Comparison of ENCODE assay signal across 13 cellular contexts in the genomic region with DNA sequence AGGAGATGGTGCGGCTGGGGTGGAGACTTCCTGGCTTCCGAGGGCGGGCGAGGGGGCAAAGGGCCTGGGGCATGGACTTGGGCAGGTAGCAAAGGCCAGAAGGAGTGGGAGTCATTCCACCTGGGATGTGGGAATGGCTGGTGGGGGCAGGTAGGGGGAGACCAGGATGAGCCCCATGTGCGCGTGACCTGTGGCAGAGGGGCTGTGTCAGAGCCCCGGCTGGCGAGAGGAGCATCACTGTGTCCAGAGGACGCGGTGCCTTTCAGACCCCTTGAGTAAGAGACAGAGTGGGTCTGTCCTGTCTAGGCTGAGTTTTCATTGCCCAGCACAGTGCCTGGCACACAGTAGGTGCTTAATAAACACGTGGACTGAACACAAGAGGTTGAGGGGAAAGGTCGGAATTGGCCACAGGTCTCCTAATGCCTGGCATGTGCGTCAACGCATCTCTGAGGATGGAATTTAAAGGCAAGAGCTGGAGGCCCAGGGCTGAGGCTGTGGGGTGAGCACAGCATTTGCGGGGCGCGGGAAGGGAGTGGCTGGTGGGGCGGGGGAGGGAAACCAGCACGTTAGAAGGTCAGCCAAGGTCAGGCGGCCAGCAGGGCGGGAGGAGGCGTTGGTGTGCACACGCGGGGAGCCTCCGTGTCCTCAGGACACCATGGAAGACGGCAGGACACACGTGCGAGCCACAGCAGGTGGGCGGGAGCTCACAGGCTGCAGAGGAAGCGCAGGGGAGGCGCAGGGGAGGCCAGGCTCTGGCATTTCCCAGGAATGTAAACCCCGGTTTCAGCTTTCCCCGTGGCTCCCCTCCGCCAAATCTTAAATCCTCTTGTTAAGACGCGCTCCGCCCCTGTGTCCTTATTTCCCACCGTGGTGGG. TPM values are rescaled to one million over a fixed set of nuclear protein-coding genes. Genes with fewer than 3 reads are reported as not detected.
DNase-seq lines count a peak whose midpoint lies in the region; ATAC-seq and TF ChIP-seq lines count a peak whose summit lies in the region.
"Had no signal": no experiment of that assay in that cellular context is flagged by ENCODE, and none has a peak within 500 bp of the region (broad histone marks: within the 10 kb centered on the region; RNA-seq: fewer than 3 reads in every experiment).

No MANE protein-coding gene starts in this region.

- H3K9ac ChIP-seq in BLaER1 treated with 17β-estradiol and CSF1 and Interleukin-3, amounts not matched to agents 10 nM and 100 nM = peak overlapping the region in 3 of 11 experiments; percentile 12 to 25 (median 19); a peak in 2 of 22 replicates

- H3K27me3 Mint-ChIP-seq in endothelial cell (ENCODE audit: unreplicated experiment) (peaks cover 6% of the 10 kb centered on the region), nephron (ENCODE audit: low read depth) (no peaks in the 10 kb centered on the region)
- H3K27me3 Mint-ChIP-seq: memory B cell had no signal

- no peaks in the 10 kb centered on the region for H3K36me3 Mint-ChIP-seq in endothelial cell (ENCODE audit: low read depth, unreplicated experiment)
- H3K36me3 Mint-ChIP-seq in nephron (ENCODE audit: low read depth) = peaks cover 8% of the 10 kb centered on the region

- ATAC-seq in GM21381 (IDR thresholded peaks at IDR 0.05; ENCODE audit: unreplicated experiment) = no peak
- ATAC-seq in HG02642 (IDR thresholded peaks at IDR 0.05; ENCODE audit: poor library complexity, unreplicated experiment) = no peak
- ATAC-seq: Right ventricle myocardium inferior had no signal

- peaks cover 25% of the 10 kb centered on the region for H3K4me1 Mint-ChIP-seq in endothelial cell (ENCODE audit: unreplicated experiment)
- H3K4me1 Mint-ChIP-seq in nephron = peaks cover 53% of the 10 kb centered on the region

- H3K27ac ChIP-seq in BLaER1 treated with 17β-estradiol and CSF1 and Interleukin-3, amounts not matched to agents 10 nM and 100 nM = peak overlapping the region in 4 of 11 experiments; percentile 16 to 50 (median 40); a peak in 5 of 22 replicates
- peak overlapping the region; percentile 13 for H3K27ac ChIP-seq in KOPT-K1 (ENCODE audit: low read depth, low read length, poor library complexity, severe bottlenecking)

- DNase-seq in endothelial cell (ENCODE audit: low spot score) (peak; percentile 21), SIG-M5 treated with dmso at 0.1 percent for 504 hours (lab: John Stamatoyannopoulos, UW; ENCODE audit: unreplicated experiment) (no peak)
- no peak for DNase-seq in stimulated activated naive CD4-positive, alpha-beta T cell (lab: John Stamatoyannopoulos, UW)
- DNase-seq: activated naive CD4-positive, alpha-beta T cell treated with anti-CD3 and anti-CD28 coated beads for 36 hours; heart left ventricle; MM.1S had no signal

- H3K9me3 Mint-ChIP-seq in endothelial cell (ENCODE audit: unreplicated experiment) = no peaks in the 10 kb centered on the region
- no peaks in the 10 kb centered on the region for H3K9me3 Mint-ChIP-seq in nephron
- H3K9me3 Mint-ChIP-seq: activated naive CD4-positive, alpha-beta T cell treated with anti-CD3 and anti-CD28 coated beads for 36 hours; memory B cell had no signal

- peaks cover 95 to 100% (median 100%) of the 10 kb centered on the region in 11 experiments; a peak in 21 of 22 replicates for H4K20me1 ChIP-seq in BLaER1 treated with 17β-estradiol and CSF1 and Interleukin-3, amounts not matched to agents 10 nM and 100 nM

- no peak for TF ChIP-seq CTCF in endothelial cell (IDR thresholded peaks at IDR 0.05; ENCODE audit: unreplicated experiment)
- TF ChIP-seq CTCF in nephron (IDR thresholded peaks at IDR 0.05; ENCODE audit: unreplicated experiment in 3 of 3) = no peak

- no peak overlapping the region for H3K4me3 ChIP-seq in BLaER1 treated with 17β-estradiol and CSF1 and Interleukin-3, amounts not matched to agents 10 nM and 100 nM
- H3K4me3 ChIP-seq: heart left ventricle had no signal

- no peak overlapping the region for H3K27ac Mint-ChIP-seq in endothelial cell (ENCODE audit: unreplicated experiment)
- H3K27ac Mint-ChIP-seq in nephron = peak overlapping the region; percentile 79 to 89 (median 89)
- H3K27ac Mint-ChIP-seq: activated naive CD4-positive, alpha-beta T cell treated with anti-CD3 and anti-CD28 coated beads for 36 hours had no signal

- H3K4me3 Mint-ChIP-seq in endothelial cell (ENCODE audit: unreplicated experiment) (no peak overlapping the region), nephron (peak overlapping the region in 1 of 3 experiments; percentile 64)
- H3K4me3 Mint-ChIP-seq: activated naive CD4-positive, alpha-beta T cell treated with anti-CD3 and anti-CD28 coated beads for 36 hours; memory B cell had no signal

- H3K9me3 ChIP-seq in BLaER1 treated with 17β-estradiol and CSF1 and Interleukin-3, amounts not matched to agents 10 nM and 100 nM (replicated peaks in 1 of 11) = no peaks in the 10 kb centered on the region
- H3K9me3 ChIP-seq in KOPT-K1 (ENCODE audit: insufficient read depth, low read length, poor library complexity, severe bottlenecking) = no peaks in the 10 kb centered on the region
- H3K9me3 ChIP-seq: heart left ventricle had no signal

- peaks cover 60 to 96% (median 86%) of the 10 kb centered on the region in 10 experiments for H3K4me1 ChIP-seq in BLaER1 treated with 17β-estradiol and CSF1 and Interleukin-3, amounts not matched to agents 10 nM and 100 nM

- H3K36me3 ChIP-seq in BLaER1 treated with 17β-estradiol and CSF1 and Interleukin-3, amounts not matched to agents 10 nM and 100 nM = peaks cover 0 to 26% (median 10%) of the 10 kb centered on the region in 11 experiments; a peak in 15 of 22 replicates
- peaks cover 8% of the 10 kb centered on the region; the same call in 1 of the 2 replicates for H3K36me3 ChIP-seq in KOPT-K1 (ENCODE audit: insufficient read depth, low read length)

- H3K27me3 ChIP-seq in BLaER1 treated with 17β-estradiol and CSF1 and Interleukin-3, amounts not matched to agents 10 nM and 100 nM = no peaks in the 10 kb centered on the region
- H3K27me3 ChIP-seq: heart left ventricle had no signal

- H3K4me2 ChIP-seq in BLaER1 treated with 17β-estradiol and CSF1 and Interleukin-3, amounts not matched to agents 10 nM and 100 nM = peak overlapping the region; percentile 9 to 92 (median 61); a peak in 20 of 22 replicates

RNA-seq across cellular contexts. Expression of a gene that starts 51.8 kb away (rescaled TPM):
- total RNA-seq in endothelial cell (ENCODE audit: unreplicated experiment) = 43.7 TPM
